17 cellular contexts compared by ENCODE assay signal in the genomic region with DNA sequence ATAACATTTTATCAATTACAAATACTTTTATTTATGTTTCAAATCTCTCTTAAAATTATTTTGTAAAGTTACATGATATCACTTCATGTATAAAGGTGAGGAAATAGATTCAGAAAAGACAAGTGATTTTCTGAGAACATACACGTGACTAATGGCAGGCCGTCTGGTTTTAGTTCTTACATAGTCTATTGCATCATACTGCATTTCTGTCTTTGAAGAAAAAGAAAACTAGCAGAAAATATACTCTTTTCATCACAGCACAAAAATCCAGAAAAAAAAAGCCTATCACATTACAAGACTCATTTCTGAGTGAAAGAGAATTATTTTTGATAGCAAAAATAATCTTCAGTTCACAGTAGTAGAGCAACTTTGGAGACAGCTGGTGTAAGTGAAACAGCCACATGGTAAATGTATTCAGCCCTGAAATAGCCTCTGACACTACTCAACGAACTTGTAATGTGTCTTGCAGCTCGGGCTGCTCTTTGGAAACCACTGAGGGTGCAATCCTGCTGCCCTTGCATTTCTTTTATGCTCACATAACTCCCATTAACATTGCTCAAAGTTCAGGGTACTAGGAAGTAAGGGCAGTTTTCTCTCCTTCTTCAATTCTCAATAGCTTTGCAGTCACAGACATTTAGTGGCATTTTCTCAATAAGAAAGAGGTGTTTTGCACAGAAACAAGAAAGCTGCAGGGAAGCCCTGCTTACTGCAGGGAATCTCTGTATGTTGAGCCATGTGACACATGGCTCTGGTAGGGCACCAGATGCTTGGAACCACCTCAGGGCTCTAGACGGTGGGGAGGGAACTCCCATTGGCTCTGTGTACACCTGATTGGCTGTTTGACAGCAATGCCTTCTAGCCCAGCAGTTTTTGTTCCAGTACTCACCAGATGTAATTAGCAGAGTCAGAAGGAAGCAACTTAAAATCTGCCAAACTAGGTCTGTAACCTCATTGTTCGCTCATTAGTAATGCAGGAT.
DNase-seq lines count a peak whose midpoint lies in the region; ATAC-seq, FAIRE-seq and TF ChIP-seq lines count a peak whose summit lies in the region.
"Had no signal": no experiment of that assay in that cellular context is flagged by ENCODE, and none has a peak within 500 bp of the region (broad histone marks: within the 10 kb centered on the region; RNA-seq: fewer than 3 reads in every experiment).

No MANE protein-coding gene starts in this region.

- WGBS in HepG2 (ENCODE audit: low lambda C conversion rate) = 5% methylated on average over 5 of the region's 6 CpGs
- 19% methylated on average over 6 of the region's 6 CpGs for WGBS in right lobe of liver (ENCODE audit: insufficient coverage, low coverage, low lambda C conversion rate, missing lambda C conversion rate)

- H3K27ac Mint-ChIP-seq in type B pancreatic cell = peak overlapping the region; percentile 67
- H3K27ac Mint-ChIP-seq: progenitor cell of endocrine pancreas had no signal

- H2AFZ ChIP-seq in HepG2 (ENCODE audit: low read length) (no peak overlapping the region), PC-3 (ENCODE audit: low read length) (no peak overlapping the region)

- no peaks in the 10 kb centered on the region for H3K27me3 Mint-ChIP-seq in type B pancreatic cell
- H3K27me3 Mint-ChIP-seq: progenitor cell of endocrine pancreas had no signal

- ATAC-seq in HepG2 = no peak
- no peak for ATAC-seq in right lobe of liver
- peak; percentile 29; the same call in 1 of the 2 replicates for ATAC-seq in PC-3
- ATAC-seq in GM21381 (IDR thresholded peaks at IDR 0.05; ENCODE audit: unreplicated experiment) = no peak
- ATAC-seq: stimulated activated naive CD8-positive, alpha-beta T cell treated with anti-CD3 and anti-CD28 coated beads, Interleukin-15, Interleukin-2, amounts not matched to agents 100 U/mL and 50 U/mL, for 24 hours had no signal

- H3K27ac ChIP-seq in HepG2 (ENCODE audit: extremely low read length, insufficient read depth, low read length) (no peak overlapping the region), right lobe of liver (no peak overlapping the region), PC-3 (ENCODE audit: low read length) (no peak overlapping the region)
- H3K27ac ChIP-seq: brain microvascular endothelial cell, heart right ventricle had no signal

- peaks cover 11% of the 10 kb centered on the region for H3K4me1 Mint-ChIP-seq in type B pancreatic cell (ENCODE audit: unreplicated experiment)

- H3K79me2 ChIP-seq in HepG2 (ENCODE audit: insufficient read depth, low read length) (no peaks in the 10 kb centered on the region), PC-3 (ENCODE audit: low read length) (no peaks in the 10 kb centered on the region)

- H3K27me3 ChIP-seq in HepG2 (ENCODE audit: control insufficient read depth in 1 of 2, insufficient read depth in 2 of 2, low read length in 2 of 2) = no peaks in the 10 kb centered on the region
- H3K27me3 ChIP-seq in right lobe of liver = no peaks in the 10 kb centered on the region
- H3K27me3 ChIP-seq in PC-3 (ENCODE audit: low read length) = no peaks in the 10 kb centered on the region
- H3K27me3 ChIP-seq: brain microvascular endothelial cell, heart right ventricle had no signal

- H3K4me2 ChIP-seq in HepG2 (ENCODE audit: low read depth, low read length) (no peak overlapping the region), PC-3 (ENCODE audit: low read length) (no peak overlapping the region)

- H3K9me2 ChIP-seq in PC-3 (replicated peaks; ENCODE audit: low read length) = no peaks in the 10 kb centered on the region

- no peaks in the 10 kb centered on the region for H3K36me3 Mint-ChIP-seq in type B pancreatic cell

- DNase-seq in HepG2 (ENCODE audit: low spot score) (no peak), right lobe of liver (no peak), PC-3 (no peak), iPS DF 19.7 (ENCODE audit: low read depth, low spot score) (peak; percentile 20), type B pancreatic cell (ENCODE audit: extremely low spot score, unreplicated experiment) (no peak), GF-D8 (lab: John Stamatoyannopoulos, UW) (no peak), 8988T (no peak)
- DNase-seq: activated CD4-positive, alpha-beta T cell treated with anti-CD3 and anti-CD28 coated beads for 4 hours; brain microvascular endothelial cell; EL; heart right ventricle; NCI-H526; stimulated activated CD4-positive, alpha-beta T cell treated with anti-CD3 and anti-CD28 coated beads, Interleukin-4, amount 100 ng/mL, for 24 hours; stimulated activated naive CD8-positive, alpha-beta T cell treated with anti-CD3 and anti-CD28 coated beads, Interleukin-15, Interleukin-2, amounts not matched to agents 100 U/mL and 50 U/mL, for 24 hours had no signal

- BruUV-seq in HepG2 (replicated peaks; lab: Mats Ljungman, UMichigan) (no TSS peak), PC-3 (replicated peaks; lab: Mats Ljungman, UMichigan) (no TSS peak)

- H4K20me1 ChIP-seq in HepG2 (ENCODE audit: insufficient read depth, low read length) (no peaks in the 10 kb centered on the region), PC-3 (ENCODE audit: low read length) (no peaks in the 10 kb centered on the region)

- in situ Hi-C loops in HepG2 (cut with HindIII; ENCODE audit: extremely low pct_ligation_motif_present, low pct_unique_long_range_greater_than_20kb) = no loop called here

- TF ChIP-seq RAD21 in HepG2 (CRISPR knock-in tag; IDR thresholded peaks at IDR 0.05) = no peak

- H3K9me3 ChIP-seq in HepG2 (ENCODE audit: low read length) (peaks cover 77% of the 10 kb centered on the region), right lobe of liver (no peaks in the 10 kb centered on the region), PC-3 (ENCODE audit: low read length) (no peaks in the 10 kb centered on the region)

- H3K4me3 Mint-ChIP-seq in type B pancreatic cell = no peak overlapping the region

- CTCF ChIA-PET in HepG2 (lab: Yijun Ruan, JAX; ENCODE audit: low intra/inter-chr PET ratio, low total read pairs) (no interaction called here), PC-3 (lab: Charles Lee) (no interaction called here)

- POLR2A ChIA-PET in HepG2 (lab: Yijun Ruan, JAX) = no interaction called here
- POLR2A ChIA-PET in PC-3 (lab: Charles Lee; ENCODE audit: unreplicated experiment) = interaction anchor here (0.7 kb wide), 1 partner anchor 119 kb away, joined by 7 read pairs; no protein-coding TSS in a partner anchor

- H3K9ac ChIP-seq in HepG2 (ENCODE audit: insufficient read depth, low read depth, low read length) (no peak overlapping the region), PC-3 (ENCODE audit: low read length) (no peak overlapping the region)

- TF ChIP-seq POLR2A in HepG2 (IDR thresholded peaks at IDR 0.05; ENCODE audit: insufficient read depth in 1 of 2, low read depth in 2 of 2, low read length in 2 of 2) (no peak), right lobe of liver (IDR thresholded peaks at IDR 0.05) (no peak)

- H3F3A ChIP-seq in PC-3 (ENCODE audit: low read length, unreplicated experiment) = no peaks in the 10 kb centered on the region

- intact Hi-C loops in HepG2 (cut with micrococcal nuclease; ENCODE audit: unreplicated experiment) (no loop called here), right lobe of liver (cut with DNase I) (no loop called here), PC-3 (cut with micrococcal nuclease) (no loop called here)

- TF ChIP-seq EP300 in HepG2 (IDR thresholded peaks at IDR 0.05; ENCODE audit: low read depth in 2 of 2, low read length in 2 of 2) (no peak), HepG2 (CRISPR knock-in tag; IDR thresholded peaks at IDR 0.05; ENCODE audit: borderline replicate concordance) (no peak)

- FAIRE-seq in HepG2 (lab: Jason Lieb, UNC) = no peak
- FAIRE-seq: endothelial cell of umbilical vein had no signal

- no peaks in the 10 kb centered on the region for H3K4me1 ChIP-seq in HepG2 (ENCODE audit: insufficient read depth, low read length)
- H3K4me1 ChIP-seq in right lobe of liver = no peaks in the 10 kb centered on the region
- H3K4me1 ChIP-seq in PC-3 (ENCODE audit: insufficient read depth, low read length) = no peaks in the 10 kb centered on the region
- H3K4me1 ChIP-seq: heart right ventricle had no signal

- H3K36me3 ChIP-seq in HepG2 (replicated peaks in 1 of 2; ENCODE audit: control insufficient read depth in 1 of 2, insufficient read depth in 2 of 2, low read length in 2 of 2) (no peaks in the 10 kb centered on the region), right lobe of liver (no peaks in the 10 kb centered on the region), PC-3 (ENCODE audit: low read depth, low read length) (no peaks in the 10 kb centered on the region)
- H3K36me3 ChIP-seq: brain microvascular endothelial cell, heart right ventricle had no signal

- TF ChIP-seq CTCF in HepG2 (CRISPR knock-in tag; IDR thresholded peaks at IDR 0.05) = no peak
- no peak for TF ChIP-seq CTCF in right lobe of liver (IDR thresholded peaks at IDR 0.05)
- no peak for TF ChIP-seq CTCF in PC-3 (conservative IDR thresholded peaks at IDR 0.05; ENCODE audit: low read depth, low read length)
- TF ChIP-seq CTCF in type B pancreatic cell (conservative IDR thresholded peaks at IDR 0.05) = no peak

- H3K9me3 Mint-ChIP-seq in type B pancreatic cell = no peaks in the 10 kb centered on the region

- H3K4me3 ChIP-seq in HepG2 (replicated peaks in 1 of 3; ENCODE audit: insufficient read depth in 1 of 3, low read depth in 2 of 3, low read length in 3 of 3) (no peak overlapping the region), right lobe of liver (no peak overlapping the region), PC-3 (ENCODE audit: low read length) (no peak overlapping the region)
- H3K4me3 ChIP-seq: heart right ventricle had no signal

TF ChIP-seq in HepG2, 621 proteins besides CTCF, POLR2A, EP300 and RAD21:
- TF ChIP-seq ATF7 (IDR thresholded peaks at IDR 0.05) = 0 out of 2 replicates have a peak, but pooled peaks have one; percentile 7
- TF ChIP-seq ATF7 (CRISPR knock-in tag; IDR thresholded peaks at IDR 0.05) = no peak
- TF ChIP-seq, protein P1, sequence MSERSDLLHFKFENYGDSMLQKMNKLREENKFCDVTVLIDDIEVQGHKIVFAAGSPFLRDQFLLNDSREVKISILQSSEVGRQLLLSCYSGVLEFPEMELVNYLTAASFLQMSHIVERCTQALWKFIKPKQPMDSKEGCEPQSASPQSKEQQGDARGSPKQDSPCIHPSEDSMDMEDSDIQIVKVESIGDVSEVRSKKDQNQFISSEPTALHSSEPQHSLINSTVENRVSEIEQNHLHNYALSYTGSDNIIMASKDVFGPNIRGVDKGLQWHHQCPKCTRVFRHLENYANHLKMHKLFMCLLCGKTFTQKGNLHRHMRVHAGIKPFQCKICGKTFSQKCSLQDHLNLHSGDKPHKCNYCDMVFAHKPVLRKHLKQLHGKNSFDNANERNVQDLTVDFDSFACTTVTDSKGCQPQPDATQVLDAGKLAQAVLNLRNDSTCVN (CRISPR knock-in tag; IDR thresholded peaks at IDR 0.05; ENCODE audit: borderline replicate concordance) = no peak
- peak; percentile 21; the same call in 1 of the 2 replicates for TF ChIP-seq CEBPB (IDR thresholded peaks at IDR 0.05; ENCODE audit: borderline replicate concordance, low read depth, low read length)
